13 cellular contexts compared by ENCODE assay signal in the genomic region with DNA sequence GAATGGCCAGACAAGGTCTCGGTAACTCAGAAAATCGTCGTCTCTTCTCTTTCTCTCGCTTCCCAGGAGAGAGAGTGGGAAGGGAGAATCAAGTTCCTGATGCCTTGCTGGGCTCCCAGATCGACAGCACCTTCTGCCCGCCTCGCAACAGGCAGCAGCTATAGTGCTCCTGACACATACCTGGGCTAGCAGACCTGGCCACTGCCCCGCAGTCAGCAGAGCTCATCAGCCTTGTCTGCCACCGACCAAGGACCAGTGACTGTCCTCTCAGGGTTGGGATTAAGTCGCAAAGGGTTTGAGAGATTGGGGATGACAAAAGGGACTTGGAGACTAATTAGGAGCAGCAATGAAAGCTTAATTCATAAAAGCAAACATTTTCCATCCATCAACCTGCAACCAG. TPM values are rescaled to one million over a fixed set of nuclear protein-coding genes. Genes with fewer than 3 reads are reported as not detected.
DNase-seq lines count a peak whose midpoint lies in the region; ATAC-seq, FAIRE-seq and TF ChIP-seq lines count a peak whose summit lies in the region.
"Had no signal": no experiment of that assay in that cellular context is flagged by ENCODE, and none has a peak within 500 bp of the region (broad histone marks: within the 10 kb centered on the region; RNA-seq: fewer than 3 reads in every experiment).

No MANE protein-coding gene starts in this region.

- no peak overlapping the region for H2BK20ac ChIP-seq in H1 (ENCODE audit: low read length)

- peaks cover 19% of the 10 kb centered on the region; the same call in 1 of the 2 replicates for H3K23me2 ChIP-seq in H1 (ENCODE audit: low read depth, low read length)

- no peak overlapping the region for H2AFZ ChIP-seq in H1 (ENCODE audit: low read length)

- CTCF ChIA-PET in activated naive CD4-positive, alpha-beta T cell treated with anti-CD3 and anti-CD28 coated beads for 36 hours (lab: Charles Lee) = interaction anchor here (0.6 to 2.5 kb wide), 9 partner anchors 26 to 238 kb away, joined by 3 to 12 read pairs (median 3); no protein-coding TSS in a partner anchor
- CTCF ChIA-PET in H1 (lab: Charles Lee; ENCODE audit: partially characterized antibody) = interaction anchor here (0.8 to 4.1 kb wide), 17 partner anchors 7 to 272 kb away, joined by 3 to 27 read pairs (median 5); partner anchors contain the start of gene CLIC4

- H3K36me3 ChIP-seq in SK-N-MC (ENCODE audit: insufficient read depth, low read length) = peaks cover 71% of the 10 kb centered on the region
- H3K36me3 ChIP-seq in H1 (ENCODE audit: control insufficient read depth in 2 of 4, insufficient read depth in 4 of 4, low read length in 3 of 4) = no peaks in the 10 kb centered on the region

- H3K4me1 ChIP-seq in H1 (replicated peaks in 1 of 4; ENCODE audit: control insufficient read depth in 3 of 4, insufficient read depth in 4 of 4, low read length in 3 of 4) = peaks cover 3 to 37% (median 28%) of the 10 kb centered on the region in 4 experiments

- peaks cover 70% of the 10 kb centered on the region for H3K36me3 Mint-ChIP-seq in activated naive CD4-positive, alpha-beta T cell treated with anti-CD3 and anti-CD28 coated beads for 36 hours (ENCODE audit: low read depth)
- H3K36me3 Mint-ChIP-seq in stimulated activated memory B cell treated with anti-CD40 and anti-IgM and Interleukin-4, amounts not matched to agents 10 μg/mL and 1 μg/mL and 100 μg/mL, for 72 hours = peaks cover 66% of the 10 kb centered on the region
- H3K36me3 Mint-ChIP-seq in chondrocyte (ENCODE audit: low read depth) = peaks cover 3% of the 10 kb centered on the region

- H3K4me1 Mint-ChIP-seq in activated naive CD4-positive, alpha-beta T cell treated with anti-CD3 and anti-CD28 coated beads for 36 hours (ENCODE audit: low read depth) = peaks cover 68% of the 10 kb centered on the region
- peaks cover 79% of the 10 kb centered on the region for H3K4me1 Mint-ChIP-seq in stimulated activated memory B cell treated with anti-CD40 and anti-IgM and Interleukin-4, amounts not matched to agents 10 μg/mL and 1 μg/mL and 100 μg/mL, for 72 hours
- peaks cover 8% of the 10 kb centered on the region for H3K4me1 Mint-ChIP-seq in chondrocyte (ENCODE audit: low read depth)

- TF ChIP-seq POLR2A in H1 (IDR thresholded peaks at IDR 0.05; ENCODE audit: control extremely low read depth in 1 of 2, low read depth in 2 of 2, low read length in 2 of 2) = no peak

- no peak overlapping the region; the same call in 1 of the 2 replicates for H2BK12ac ChIP-seq in H1 (ENCODE audit: low read depth, low read length)

- H4K91ac ChIP-seq in H1 (replicated peaks; ENCODE audit: insufficient read length, low read length) = no peak overlapping the region

- TF ChIP-seq CTCF in H1 (IDR thresholded peaks at IDR 0.05; ENCODE audit: control extremely low read depth in 1 of 3, insufficient read depth in 1 of 3, low read depth in 1 of 3, low read length in 3 of 3) (no peak), chondrocyte (IDR thresholded peaks at IDR 0.05) (no peak)

- no peak for TF ChIP-seq RAD21 in H1 (IDR thresholded peaks at IDR 0.05 in 1 of 2, conservative IDR thresholded peaks at IDR 0.05 in 1 of 2; ENCODE audit: low read depth in 2 of 2, low read length in 2 of 2)

- peak overlapping the region; percentile 71 to 74 for H3K4me2 ChIP-seq in H1 (ENCODE audit: insufficient read depth in 1 of 2, low read depth in 2 of 2, low read length in 2 of 2)

- peaks cover 0 to 6% of the 10 kb centered on the region in 2 experiments for H4K20me1 ChIP-seq in H1 (replicated peaks in 1 of 2; ENCODE audit: control insufficient read depth in 1 of 2, insufficient read depth in 2 of 2, low read length in 2 of 2)

- 26% methylated on average over 9 of the region's 10 CpGs; no CpG with 5 or more reads in 1 of the 2 experiments for WGBS in H1 (ENCODE audit: extremely low coverage in 1 of 2, insufficient coverage in 1 of 2, insufficient read length in 1 of 2, insufficient replicate concordance in 2 of 2, low coverage in 1 of 2, low lambda C conversion rate in 2 of 2, missing lambda C conversion rate in 1 of 2), 2 experiments

- no peak for TF ChIP-seq EP300 in H1 (IDR thresholded peaks at IDR 0.05; ENCODE audit: borderline replicate concordance in 1 of 2, low read depth in 2 of 2, low read length in 2 of 2)

- no peak overlapping the region for H2BK15ac ChIP-seq in H1 (ENCODE audit: low read length)

- H3K27me3 ChIP-seq in H1 (replicated peaks in 1 of 4; ENCODE audit: control insufficient read depth in 3 of 4, extremely low read depth in 1 of 4, insufficient read depth in 3 of 4, low read length in 3 of 4) = peaks cover 45 to 65% (median 60%) of the 10 kb centered on the region in 4 experiments

- no peak overlapping the region for H3K4ac ChIP-seq in H1 (replicated peaks; ENCODE audit: insufficient read length, low read depth, low read length)

- H2BK5ac ChIP-seq in H1 (ENCODE audit: low read depth, low read length) = no peak overlapping the region

- DNase-seq in activated naive CD4-positive, alpha-beta T cell treated with anti-CD3 and anti-CD28 coated beads for 36 hours = no peak
- no peak for DNase-seq in activated naive CD4-positive, alpha-beta T cell treated with Interleukin-2 at 50 U/mL for 16 hours
- DNase-seq in SK-N-MC (ENCODE audit: low read depth, low spot score) (no peak), H1 (ENCODE audit: low read depth in 1 of 2, low spot score in 2 of 2) (no peak), chondrocyte (ENCODE audit: low spot score) (no peak), GM19240 (ENCODE audit: insufficient read length, low spot score) (no peak)
- DNase-seq: NCI-H1694 treated with DMSO at 0.1 percent for 48 hours; NCI-H526 treated with DMSO at 0.1 percent for 48 hours; stimulated activated CD4-positive, alpha-beta T cell treated with anti-CD3 and anti-CD28 coated beads, Interleukin-2, amount 100 ng/mL, for 24 hours had no signal

- POLR2A ChIA-PET in H1 (lab: Charles Lee; ENCODE audit: partially characterized antibody) = interaction anchor here (1.1 to 1.3 kb wide), 2 partner anchors 10 kb away, joined by 3 to 8 read pairs; no protein-coding TSS in a partner anchor

- H3K4me3 ChIP-seq in SK-N-MC = peak overlapping the region; percentile 89
- H3K4me3 ChIP-seq in H1 (ENCODE audit: extremely low read depth in 1 of 4, insufficient read depth in 2 of 4, low read depth in 3 of 4, low read length in 4 of 4) = peak overlapping the region in 1 of 4 experiments; percentile 58; a peak in 1 of 8 replicates

- FAIRE-seq in H1 (lab: Jason Lieb, UNC) = no peak

- no peak overlapping the region for H4K8ac ChIP-seq in H1 (ENCODE audit: extremely low read depth, insufficient read depth, low read length)

- peak overlapping the region; percentile 77 for H3K27ac Mint-ChIP-seq in activated naive CD4-positive, alpha-beta T cell treated with anti-CD3 and anti-CD28 coated beads for 36 hours
- H3K27ac Mint-ChIP-seq in stimulated activated memory B cell treated with anti-CD40 and anti-IgM and Interleukin-4, amounts not matched to agents 10 μg/mL and 1 μg/mL and 100 μg/mL, for 72 hours = peak overlapping the region; percentile 98
- H3K27ac Mint-ChIP-seq in chondrocyte (ENCODE audit: unreplicated experiment) = no peak overlapping the region

- H3K9me3 ChIP-seq in SK-N-MC (ENCODE audit: low read depth, low read length) (no peaks in the 10 kb centered on the region), H1 (ENCODE audit: insufficient read depth in 2 of 2, low read depth in 1 of 2, low read length in 1 of 2) (no peaks in the 10 kb centered on the region)

- H3K79me2 ChIP-seq in H1 (ENCODE audit: control insufficient read depth in 1 of 2, insufficient read depth in 2 of 2, low read length in 2 of 2) = no peaks in the 10 kb centered on the region

- H2BK120ac ChIP-seq in H1 (replicated peaks; ENCODE audit: low read depth, low read length) = no peak overlapping the region

- no peaks in the 10 kb centered on the region for H3K9me3 Mint-ChIP-seq in activated naive CD4-positive, alpha-beta T cell treated with anti-CD3 and anti-CD28 coated beads for 36 hours
- no peaks in the 10 kb centered on the region for H3K9me3 Mint-ChIP-seq in stimulated activated memory B cell treated with anti-CD40 and anti-IgM and Interleukin-4, amounts not matched to agents 10 μg/mL and 1 μg/mL and 100 μg/mL, for 72 hours
- H3K9me3 Mint-ChIP-seq in chondrocyte (ENCODE audit: low read depth) = no peaks in the 10 kb centered on the region

- no peak overlapping the region for H2AK5ac ChIP-seq in H1 (ENCODE audit: low read depth, low read length)

- peak overlapping the region; percentile 94 for H3K4me3 Mint-ChIP-seq in activated naive CD4-positive, alpha-beta T cell treated with anti-CD3 and anti-CD28 coated beads for 36 hours
- peak overlapping the region; percentile 99 for H3K4me3 Mint-ChIP-seq in stimulated activated memory B cell treated with anti-CD40 and anti-IgM and Interleukin-4, amounts not matched to agents 10 μg/mL and 1 μg/mL and 100 μg/mL, for 72 hours
- no peak overlapping the region for H3K4me3 Mint-ChIP-seq in chondrocyte (ENCODE audit: unreplicated experiment)

- H3K14ac ChIP-seq in H1 (ENCODE audit: insufficient read length) = no peak overlapping the region

- no peaks in the 10 kb centered on the region for H3K27me3 Mint-ChIP-seq in activated naive CD4-positive, alpha-beta T cell treated with anti-CD3 and anti-CD28 coated beads for 36 hours (ENCODE audit: low read depth)
- no peaks in the 10 kb centered on the region for H3K27me3 Mint-ChIP-seq in stimulated activated memory B cell treated with anti-CD40 and anti-IgM and Interleukin-4, amounts not matched to agents 10 μg/mL and 1 μg/mL and 100 μg/mL, for 72 hours
- peaks cover 41% of the 10 kb centered on the region for H3K27me3 Mint-ChIP-seq in chondrocyte (ENCODE audit: low read depth)

- no peak overlapping the region for H3K56ac ChIP-seq in H1 (replicated peaks; ENCODE audit: insufficient read length, low read depth, low read length)

- no peak overlapping the region for H3K23ac ChIP-seq in H1 (ENCODE audit: insufficient read length)

- no peaks in the 10 kb centered on the region for H3K79me1 ChIP-seq in H1 (ENCODE audit: low read depth, low read length)

- H3K27ac ChIP-seq in SK-N-MC = peak overlapping the region; percentile 65; the same call in 1 of the 2 replicates
- no peak overlapping the region for H3K27ac ChIP-seq in H1 (ENCODE audit: low read depth, low read length)

- no peak for ATAC-seq in stimulated activated memory B cell treated with anti-CD40 and anti-IgM and Interleukin-4, amounts not matched to agents 10 μg/mL and 1 μg/mL and 100 μg/mL, for 72 hours
- ATAC-seq in HG02938 (IDR thresholded peaks at IDR 0.05; ENCODE audit: unreplicated experiment) = no peak
- ATAC-seq: HCT116 had no signal

- intact Hi-C loops in activated naive CD4-positive, alpha-beta T cell treated with anti-CD3 and anti-CD28 coated beads for 36 hours (cut with micrococcal nuclease) = loop anchor here (1.0 to 2.0 kb wide), 5 partner anchors 15 to 105 kb away; no protein-coding TSS in a partner anchor

- no peak overlapping the region for H4K5ac ChIP-seq in H1 (ENCODE audit: insufficient read length, low read depth, low read length)

- H3K9ac ChIP-seq in SK-N-MC (ENCODE audit: insufficient read length) (peak overlapping the region; percentile 58), H1 (replicated peaks in 1 of 4; ENCODE audit: extremely low read depth in 1 of 4, low read depth in 3 of 4, low read length in 3 of 4) (no peak overlapping the region)

- no peak overlapping the region for H3K18ac ChIP-seq in H1 (ENCODE audit: extremely low read depth, low read length)

RNA-seq across cellular contexts. Expression of gene RUNX3, which starts 4.1 kb away (rescaled TPM):
- total RNA-seq in activated naive CD4-positive, alpha-beta T cell treated with anti-CD3 and anti-CD28 coated beads for 36 hours = 10 to 100 TPM; 72.3 to 83.8 TPM
- total RNA-seq in H1 (2021; fragmentation: NEBNext Ultra II Directional; extraction: Animal tissue kit (Norgen Biotek cat#: 25700)) = 0.48 and 0.82 TPM in 2 replicates
- polyA plus RNA-seq in H1 (2011; rRNA removed) = 0.49 and 0.62 TPM in 2 replicates
- polyA plus RNA-seq in H1 (2011; cell fraction: cytosol; rRNA removed) = 0.44 TPM
- 0.70 TPM for polyA plus RNA-seq in H1 (2011; cell fraction: nucleus; rRNA removed)
- polyA plus RNA-seq in H1 (2012, experiment 1 of 2) = 0.33 to 1.3 TPM (median 0.64 TPM) in 4 replicates
- polyA plus RNA-seq in H1 (2012, experiment 2 of 2) = 0.55 TPM
- polyA plus RNA-seq in H1 (2013, experiment 1 of 2) = 0.61 TPM
- 0.52 TPM for polyA plus RNA-seq in H1 (2013, experiment 2 of 2)
- 0.13 TPM in 1 of 2 replicates, not detected in the other for polyA minus RNA-seq in H1 (2011; rRNA and poly(A)+ RNA removed)
- 1.5 TPM for polyA minus RNA-seq in H1 (2011; cell fraction: cytosol; rRNA and poly(A)+ RNA removed)
- 0.30 TPM for polyA minus RNA-seq in H1 (2011; cell fraction: nucleus; rRNA and poly(A)+ RNA removed)
- 1.8 to 2.9 TPM in 2 of 3 replicates, not detected in the other for total RNA-seq in chondrocyte
- total RNA-seq: cerebellum had no signal

Comparison
In these comparisons a context has a peak if more than half of its experiments do, and no peak if none do; other contexts are left out.
1. RNA of gene RUNX3, which starts 4.1 kb away (total RNA-seq): 72.3 to 83.8 TPM in activated naive CD4-positive, alpha-beta T cell treated with anti-CD3 and anti-CD28 coated beads for 36 hours; 1.8 to 2.9 TPM in chondrocyte and 0.48 to 0.82 TPM in H1; every median in the first group is over 10 times any median in the second.